14 cellular contexts compared by ENCODE assay signal in genomic region chr1:162305969-162306368, GRCh38.
DNase-seq lines count a peak whose midpoint lies in the region; ATAC-seq, FAIRE-seq and TF ChIP-seq lines count a peak whose summit lies in the region.
"Had no signal": no experiment of that assay in that cellular context is flagged by ENCODE, and none has a peak within 500 bp of the region (broad histone marks: within the 10 kb centered on the region; RNA-seq: fewer than 3 reads in every experiment).

No MANE protein-coding gene starts in this region.

- H3K9me3 ChIP-seq in pancreas, result no peaks in the 10 kb centered on the region
- H3K9me3 ChIP-seq: neutrophil had no signal

- H3K4me3 ChIP-seq in fibroblast of mammary gland (ENCODE audit: control insufficient read depth, low read depth, low read length) (no peak overlapping the region), pancreas (no peak overlapping the region)
- H3K4me3 ChIP-seq: SJSA1, smooth muscle cell had no signal

- H3K27ac ChIP-seq in pancreas, result peak overlapping the region in 1 of 4 donors; percentile 45
- H3K27ac ChIP-seq: neutrophil, SJSA1 had no signal

- ATAC-seq in GM21423 (IDR thresholded peaks at IDR 0.05; ENCODE audit: unreplicated experiment) (peak; percentile 78), pancreas (peak; percentile 97 to 98 (median 98)), HG03571 (IDR thresholded peaks at IDR 0.05; ENCODE audit: unreplicated experiment) (no peak)
- ATAC-seq: activated CD8-positive, alpha-beta T cell treated with anti-CD3 and anti-CD28 coated beads, Interleukin-2, amount 10 ng/mL, durations not matched to agents 7 days and 5 days had no signal

- 18 to 29% methylated on average over 1 of the region's 1 CpG for WGBS in pancreas, 2 donors

- peak; percentile 66 for DNase-seq in NCI-H226
- peak; percentile 40 for DNase-seq in fibroblast of mammary gland (ENCODE audit: low read depth)
- peak in 4 of 6 donors; percentile 36 to 62 (median 51) for DNase-seq in pancreas
- no peak for DNase-seq in activated effector memory CD4-positive, alpha-beta T cell treated with anti-CD3 and anti-CD28 coated beads, Interleukin-2, amount 50 U/mL, for 16 hours
- no peak for DNase-seq in H4 (ENCODE audit: low spot score)
- DNase-seq in NCI-H1105 treated with DMSO at 0.1 percent for 48 hours (lab: John Stamatoyannopoulos, UW), result no peak
- DNase-seq: activated CD8-positive, alpha-beta T cell treated with anti-CD3 and anti-CD28 coated beads, Interleukin-2, amount 10 ng/mL, durations not matched to agents 7 days and 5 days; activated gamma-delta T cell treated with Interleukin-2 at 50 U/mL for 16 hours; central memory CD4-positive, alpha-beta T cell had no signal

- H3K36me3 ChIP-seq in pancreas, result no peaks in the 10 kb centered on the region
- H3K36me3 ChIP-seq: neutrophil, SJSA1 had no signal

- no peak for FAIRE-seq in pancreas (lab: Jason Lieb, UNC)

- intact Hi-C loops in pancreas (cut with DNase I), result no loop called here

- no peak for TF ChIP-seq CTCF in fibroblast of mammary gland (conservative IDR thresholded peaks at IDR 0.05; ENCODE audit: control insufficient read depth, insufficient read depth, low read depth, low read length)
- no peak for TF ChIP-seq CTCF in pancreas (IDR thresholded peaks at IDR 0.05)

- no peaks in the 10 kb centered on the region for H3K27me3 ChIP-seq in pancreas
- H3K27me3 ChIP-seq: neutrophil had no signal

- peaks cover 12% of the 10 kb centered on the region in 3 donors for H3K4me1 ChIP-seq in pancreas
- H3K4me1 ChIP-seq: SJSA1 had no signal

Comparison
In these comparisons a context has a peak if more than half of its experiments do, and no peak if none do; other contexts are left out.
1. DNase-seq: peak in NCI-H226 (single experiment), fibroblast of mammary gland (single experiment) and pancreas (4 of 6); none in activated effector memory CD4-positive, alpha-beta T cell treated with anti-CD3 and anti-CD28 coated beads, Interleukin-2, amount 50 U/mL, for 16 hours (single experiment), H4 (single experiment) and NCI-H1105 treated with DMSO at 0.1 percent for 48 hours (single experiment).